ENCODE assay signal across 25 cellular contexts in genomic region chr20:63289311-63290135, GRCh38. TPM values are rescaled to one million over a fixed set of nuclear protein-coding genes. Genes with fewer than 3 reads are reported as not detected.
"Had no signal": no experiment of that assay in that cellular context is flagged by ENCODE, and none has a peak within 500 bp of the region (broad histone marks: within the 10 kb centered on the region; RNA-seq: fewer than 3 reads in every experiment).

No MANE protein-coding gene starts in this region.

- H3K9me3 Mint-ChIP-seq: activated CD4-positive, alpha-beta T cell treated with anti-CD3 and anti-CD28 coated beads, Interleukin-2, amount 10 ng/mL, durations not matched to agents 24 days and 14 days; activated CD8-positive, alpha-beta T cell treated with anti-CD3 and anti-CD28 coated beads for 36 hours; activated naive CD8-positive, alpha-beta T cell treated with anti-CD3 and anti-CD28 coated beads for 36 hours; activated T-helper 17 cell treated with anti-CD3 and anti-CD28 coated beads, Interleukin-2, amount 50 U/mL, for 72 hours; nephron progenitor cell had no signal

- H3K4me3 Mint-ChIP-seq: activated CD4-positive, alpha-beta T cell treated with anti-CD3 and anti-CD28 coated beads, Interleukin-2, amount 10 ng/mL, durations not matched to agents 24 days and 14 days; activated CD8-positive, alpha-beta T cell treated with anti-CD3 and anti-CD28 coated beads for 36 hours; activated naive CD8-positive, alpha-beta T cell treated with anti-CD3 and anti-CD28 coated beads for 36 hours; activated T-helper 17 cell treated with anti-CD3 and anti-CD28 coated beads, Interleukin-2, amount 50 U/mL, for 72 hours; nephron progenitor cell had no signal

- H3K9me3 ChIP-seq: left lung, testis, upper lobe of left lung had no signal

- H3K27me3 ChIP-seq: testis, upper lobe of left lung had no signal

- DNase-seq: activated CD4-positive, alpha-beta T cell treated with anti-CD3 and anti-CD28 coated beads, Interleukin-2, amount 10 ng/mL, durations not matched to agents 24 days and 14 days; activated CD4-positive, CD25-positive, alpha-beta regulatory T cell; activated CD8-positive, alpha-beta T cell treated with anti-CD3 and anti-CD28 coated beads for 36 hours; activated naive CD4-positive, alpha-beta T cell; activated naive CD8-positive, alpha-beta T cell treated with anti-CD3 and anti-CD28 coated beads for 36 hours; activated T-cell treated with anti-CD3 and anti-CD28 coated beads, Interleukin-2, amount 50 U/mL, for 1 hour; amniotic stem cell; foreskin keratinocyte; hypothalamus; islet precursor cell; midbrain; nephron progenitor cell; stimulated activated CD4-positive, alpha-beta T cell treated with anti-CD3 and anti-CD28 coated beads, Interleukin-2, amount 100 ng/mL, for 48 hours; testis had no signal

- H3K4me1 ChIP-seq: foreskin keratinocyte, left lung, testis had no signal

- H3K4me1 Mint-ChIP-seq: activated CD4-positive, alpha-beta T cell treated with anti-CD3 and anti-CD28 coated beads, Interleukin-2, amount 10 ng/mL, durations not matched to agents 24 days and 14 days; activated naive CD8-positive, alpha-beta T cell treated with anti-CD3 and anti-CD28 coated beads for 36 hours; activated T-helper 17 cell treated with anti-CD3 and anti-CD28 coated beads, Interleukin-2, amount 50 U/mL, for 72 hours; nephron progenitor cell had no signal

- H3K36me3 Mint-ChIP-seq: activated naive CD8-positive, alpha-beta T cell treated with anti-CD3 and anti-CD28 coated beads for 36 hours had no signal

- H3K27ac Mint-ChIP-seq: activated CD4-positive, alpha-beta T cell treated with anti-CD3 and anti-CD28 coated beads, Interleukin-2, amount 10 ng/mL, durations not matched to agents 24 days and 14 days; activated CD8-positive, alpha-beta T cell treated with anti-CD3 and anti-CD28 coated beads for 36 hours; activated naive CD8-positive, alpha-beta T cell treated with anti-CD3 and anti-CD28 coated beads for 36 hours; activated T-helper 17 cell treated with anti-CD3 and anti-CD28 coated beads, Interleukin-2, amount 50 U/mL, for 72 hours; nephron progenitor cell; progenitor cell of endocrine pancreas had no signal

- H3K4me3 ChIP-seq: left lung, skin epidermis, testis, upper lobe of left lung had no signal

- H3K27ac ChIP-seq: foreskin keratinocyte, left lung, skin epidermis, testis, upper lobe of left lung had no signal

- H3K27me3 Mint-ChIP-seq: activated CD4-positive, alpha-beta T cell treated with anti-CD3 and anti-CD28 coated beads, Interleukin-2, amount 10 ng/mL, durations not matched to agents 24 days and 14 days; activated CD8-positive, alpha-beta T cell treated with anti-CD3 and anti-CD28 coated beads for 36 hours; activated T-helper 17 cell treated with anti-CD3 and anti-CD28 coated beads, Interleukin-2, amount 50 U/mL, for 72 hours; progenitor cell of endocrine pancreas had no signal

RNA-seq across cellular contexts. Expression of gene COL20A1, which starts 3.5 kb away (rescaled TPM):
- total RNA-seq: activated CD4-positive, alpha-beta T cell treated with anti-CD3 and anti-CD28 coated beads, Interleukin-2, amount 10 ng/mL, durations not matched to agents 24 days and 14 days; dermis microvascular lymphatic vessel endothelial cell; epithelial cell of proximal tubule; fibroblast of lung; foreskin keratinocyte; left lung; omental fat pad had no signal
- polyA plus RNA-seq: fibroblast of lung, foreskin keratinocyte had no signal

RNA-seq across cellular contexts. Expression of gene NKAIN4, which starts 35.3 kb away (rescaled TPM):
- total RNA-seq: activated CD4-positive, alpha-beta T cell treated with anti-CD3 and anti-CD28 coated beads, Interleukin-2, amount 10 ng/mL, durations not matched to agents 24 days and 14 days; activated CD8-positive, alpha-beta T cell treated with anti-CD3 and anti-CD28 coated beads for 36 hours; activated naive CD8-positive, alpha-beta T cell treated with anti-CD3 and anti-CD28 coated beads for 36 hours; activated T-helper 17 cell treated with anti-CD3 and anti-CD28 coated beads, Interleukin-2, amount 50 U/mL, for 72 hours; cardiac septum; dermis microvascular lymphatic vessel endothelial cell; fibroblast of lung; lung microvascular endothelial cell; omental fat pad had no signal
- polyA plus RNA-seq: fibroblast of lung had no signal

RNA-seq across cellular contexts. Expression of gene BIRC7, which starts 53.8 kb away (rescaled TPM):
- total RNA-seq: activated CD4-positive, alpha-beta T cell treated with anti-CD3 and anti-CD28 coated beads, Interleukin-2, amount 10 ng/mL, durations not matched to agents 24 days and 14 days; dermis microvascular lymphatic vessel endothelial cell; fibroblast of lung; foreskin keratinocyte; lung microvascular endothelial cell; progenitor cell of endocrine pancreas had no signal
- polyA plus RNA-seq: fibroblast of lung, foreskin keratinocyte had no signal
